In genomic region chr20:36969478-36970186, GRCh38 we compare ENCODE assay signal across 10 cellular contexts. TPM values are rescaled to one million over a fixed set of nuclear protein-coding genes. Genes with fewer than 3 reads are reported as not detected.
A peak's percentile ranks its signal among the peaks of the same experiment; 100 is the strongest.
DNase-seq lines count a peak whose midpoint lies in the region; ATAC-seq and TF ChIP-seq lines count a peak whose summit lies in the region.
"Had no signal": no experiment of that assay in that cellular context is flagged by ENCODE, and none has a peak within 500 bp of the region (broad histone marks: within the 10 kb centered on the region; RNA-seq: fewer than 3 reads in every experiment).

No MANE protein-coding gene starts in this region.

- H3K4me1 ChIP-seq in psoas muscle: no peaks in the 10 kb centered on the region

- H3K27ac Mint-ChIP-seq in CD14-positive monocyte: peak overlapping the region; percentile 48 to 89 (median 83)
- H3K27ac Mint-ChIP-seq in activated CD4-positive, alpha-beta T cell treated with anti-CD3 and anti-CD28 coated beads for 36 hours: peak overlapping the region; percentile 82
- H3K27ac Mint-ChIP-seq in activated naive CD4-positive, alpha-beta T cell treated with anti-CD3 and anti-CD28 coated beads, Interleukin-2, amount 50 U/mL, for 72 hours: peak overlapping the region; percentile 73 to 85
- H3K27ac Mint-ChIP-seq in naive thymus-derived CD8-positive, alpha-beta T cell: peak overlapping the region; percentile 93 to 99 (median 96)

- H3K36me3 Mint-ChIP-seq in CD14-positive monocyte: no peaks in the 10 kb centered on the region
- peaks cover 8% of the 10 kb centered on the region for H3K36me3 Mint-ChIP-seq in activated CD4-positive, alpha-beta T cell treated with anti-CD3 and anti-CD28 coated beads for 36 hours (ENCODE audit: low read depth)
- peaks cover 15% of the 10 kb centered on the region in 2 donors for H3K36me3 Mint-ChIP-seq in activated naive CD4-positive, alpha-beta T cell treated with anti-CD3 and anti-CD28 coated beads, Interleukin-2, amount 50 U/mL, for 72 hours
- H3K36me3 Mint-ChIP-seq in naive thymus-derived CD8-positive, alpha-beta T cell: peaks cover 0 to 5% (median 2%) of the 10 kb centered on the region in 3 donors

- no peak for TF ChIP-seq CTCF in CD14-positive monocyte (IDR thresholded peaks at IDR 0.05)
- no peak for TF ChIP-seq CTCF in psoas muscle (IDR thresholded peaks at IDR 0.05)

- no peaks in the 10 kb centered on the region for H3K27me3 ChIP-seq in psoas muscle (ENCODE audit: insufficient read depth in 3 of 3, low read length in 2 of 3)

- ATAC-seq in activated CD4-positive, alpha-beta T cell treated with anti-CD3 and anti-CD28 coated beads for 36 hours: peak; percentile 69
- ATAC-seq in activated naive CD4-positive, alpha-beta T cell treated with anti-CD3 and anti-CD28 coated beads, Interleukin-2, amount 50 U/mL, for 72 hours: peak; percentile 29 to 67
- peak; percentile 69 to 71 for ATAC-seq in naive thymus-derived CD8-positive, alpha-beta T cell
- ATAC-seq in psoas muscle (no peak), SK-N-SH treated with all-trans-retinoic acid at 6 μM for 48 hours (no peak)

- H3K4me3 Mint-ChIP-seq in CD14-positive monocyte: peak overlapping the region; percentile 59 to 82
- peak overlapping the region; percentile 35 for H3K4me3 Mint-ChIP-seq in activated CD4-positive, alpha-beta T cell treated with anti-CD3 and anti-CD28 coated beads for 36 hours
- H3K4me3 Mint-ChIP-seq in naive thymus-derived CD8-positive, alpha-beta T cell: peak overlapping the region; percentile 26 to 83 (median 72)

- H3K9me3 Mint-ChIP-seq in CD14-positive monocyte: peaks cover 0 to 3% (median 0%) of the 10 kb centered on the region in 7 donors
- H3K9me3 Mint-ChIP-seq in activated CD4-positive, alpha-beta T cell treated with anti-CD3 and anti-CD28 coated beads for 36 hours (ENCODE audit: low read depth): peaks cover 5% of the 10 kb centered on the region
- H3K9me3 Mint-ChIP-seq in activated naive CD4-positive, alpha-beta T cell treated with anti-CD3 and anti-CD28 coated beads, Interleukin-2, amount 50 U/mL, for 72 hours: peaks cover 7 to 8% of the 10 kb centered on the region in 2 donors
- H3K9me3 Mint-ChIP-seq in naive thymus-derived CD8-positive, alpha-beta T cell: peaks cover 0 to 2% (median 0%) of the 10 kb centered on the region in 9 donors
- H3K9me3 Mint-ChIP-seq: IgD-negative memory B cell had no signal

- no peaks in the 10 kb centered on the region for H3K9me3 ChIP-seq in psoas muscle

- H3K27me3 Mint-ChIP-seq in CD14-positive monocyte (ENCODE audit: low read depth in 3 of 3): peaks cover 0 to 3% (median 0%) of the 10 kb centered on the region in 3 donors
- H3K27me3 Mint-ChIP-seq in activated CD4-positive, alpha-beta T cell treated with anti-CD3 and anti-CD28 coated beads for 36 hours: no peaks in the 10 kb centered on the region
- H3K27me3 Mint-ChIP-seq in naive thymus-derived CD8-positive, alpha-beta T cell: no peaks in the 10 kb centered on the region
- H3K27me3 Mint-ChIP-seq: IgD-negative memory B cell had no signal

- no peak overlapping the region for H3K4me3 ChIP-seq in psoas muscle

- WGBS in psoas muscle, 3 donors: 73 to 83% (median 78%) methylated on average over 10 of the region's 10 CpGs

- no peak overlapping the region for H3K27ac ChIP-seq in psoas muscle

- DNase-seq in CD14-positive monocyte (ENCODE audit: low spot score) (no peak), GDM1 (lab: John Stamatoyannopoulos, UW) (no peak), psoas muscle (no peak), mucosa of gallbladder (ENCODE audit: low spot score) (no peak)
- peak; percentile 55 for DNase-seq in activated CD4-positive, alpha-beta T cell treated with anti-CD3 and anti-CD28 coated beads for 36 hours
- DNase-seq in activated naive CD4-positive, alpha-beta T cell treated with anti-CD3 and anti-CD28 coated beads, Interleukin-2, amount 50 U/mL, for 72 hours (ENCODE audit: low spot score in 2 of 2): no peak
- peak in 6 of 10 donors; percentile 22 to 69 (median 40) for DNase-seq in naive thymus-derived CD8-positive, alpha-beta T cell
- DNase-seq: AML-193 had no signal

- CTCF ChIA-PET in activated CD4-positive, alpha-beta T cell treated with anti-CD3 and anti-CD28 coated beads for 36 hours (lab: Charles Lee): interaction anchor here (0.5 to 1.2 kb wide), 5 partner anchors 11 to 1936 kb away, joined by 3 to 5 read pairs (median 3); no protein-coding TSS in a partner anchor

- POLR2A ChIA-PET in activated CD4-positive, alpha-beta T cell treated with anti-CD3 and anti-CD28 coated beads for 36 hours (lab: Charles Lee): interaction anchor here (0.6 to 0.9 kb wide), 3 partner anchors 12 to 103 kb away, joined by 3 read pairs; no protein-coding TSS in a partner anchor
- POLR2A ChIA-PET in naive thymus-derived CD8-positive, alpha-beta T cell (lab: Charles Lee): interaction anchor here (0.6 to 2.2 kb wide), 14 partner anchors 9 to 89 kb away, joined by 3 to 12 read pairs (median 4); no protein-coding TSS in a partner anchor

- H3K4me1 Mint-ChIP-seq in CD14-positive monocyte: peaks cover 35% of the 10 kb centered on the region
- peaks cover 56% of the 10 kb centered on the region for H3K4me1 Mint-ChIP-seq in activated CD4-positive, alpha-beta T cell treated with anti-CD3 and anti-CD28 coated beads for 36 hours
- H3K4me1 Mint-ChIP-seq in naive thymus-derived CD8-positive, alpha-beta T cell: peaks cover 35 to 77% (median 65%) of the 10 kb centered on the region in 4 donors

- intact Hi-C loops in CD14-positive monocyte (cut with micrococcal nuclease): no loop called here
- intact Hi-C loops in activated CD4-positive, alpha-beta T cell treated with anti-CD3 and anti-CD28 coated beads for 36 hours (cut with DNase I, micrococcal nuclease): loop anchor here in 1 of 2 experiments (5.0 kb wide), 1 partner anchor 48 kb away; no protein-coding TSS in a partner anchor
- intact Hi-C loops in psoas muscle (cut with DNase I): no loop called here

- H3K36me3 ChIP-seq in psoas muscle (ENCODE audit: insufficient read depth in 1 of 2, low read depth in 1 of 2): no peaks in the 10 kb centered on the region

TF ChIP-seq in SK-N-SH treated with all-trans-retinoic acid at 6 μM for 48 hours, 23 proteins besides CTCF, POLR2A, EP300 and RAD21 (continues in another document):
- TF ChIP-seq ESRRG (CRISPR knock-in tag; IDR thresholded peaks at IDR 0.05) (no peak), ZC3H10 (CRISPR knock-in tag; IDR thresholded peaks at IDR 0.05) (no peak), GLIS3 (CRISPR knock-in tag; IDR thresholded peaks at IDR 0.05) (no peak), ZNF8 (CRISPR knock-in tag; IDR thresholded peaks at IDR 0.05) (no peak), TSHZ2 (CRISPR knock-in tag; IDR thresholded peaks at IDR 0.05) (no peak), CSRNP3 (CRISPR knock-in tag; IDR thresholded peaks at IDR 0.05) (no peak), ZFP30 (CRISPR knock-in tag; IDR thresholded peaks at IDR 0.05) (no peak), CSDC2 (CRISPR knock-in tag; IDR thresholded peaks at IDR 0.05) (no peak), BACH2 (CRISPR knock-in tag; IDR thresholded peaks at IDR 0.05; ENCODE audit: borderline replicate concordance) (no peak)

RNA-seq across cellular contexts. Expression of gene SAMHD1, which starts 18.1 kb away (rescaled TPM):
- polyA plus RNA-seq in CD14-positive monocyte: 100 to 1,000 TPM; 590 to 796 TPM
- total RNA-seq in activated CD4-positive, alpha-beta T cell treated with anti-CD3 and anti-CD28 coated beads for 36 hours: 10 to 100 TPM; 35.6 to 36.9 TPM
- total RNA-seq in activated naive CD4-positive, alpha-beta T cell treated with anti-CD3 and anti-CD28 coated beads, Interleukin-2, amount 50 U/mL, for 72 hours: 10 to 100 TPM; 50.2 to 56.3 TPM
- 100 to 1,000 TPM; 204 to 220 TPM for total RNA-seq in naive thymus-derived CD8-positive, alpha-beta T cell
- 100 to 1,000 TPM; 212 to 247 (median 219) TPM for polyA plus RNA-seq in naive thymus-derived CD8-positive, alpha-beta T cell
- 10 to 100 TPM; 18.2 to 36.4 (median 27.2) TPM for total RNA-seq in psoas muscle
- polyA plus RNA-seq in psoas muscle: 10 to 100 TPM; 17.0 to 29.4 (median 20.3) TPM
- total RNA-seq in mucosa of gallbladder: 80.2 TPM

Comparison
In these comparisons a context has a peak if more than half of its experiments do, and no peak if none do; other contexts are left out.
1. DNase-seq: peak in activated CD4-positive, alpha-beta T cell treated with anti-CD3 and anti-CD28 coated beads for 36 hours (single experiment) and naive thymus-derived CD8-positive, alpha-beta T cell (6 of 10); none in CD14-positive monocyte (single experiment), activated naive CD4-positive, alpha-beta T cell treated with anti-CD3 and anti-CD28 coated beads, Interleukin-2, amount 50 U/mL, for 72 hours (0 of 2), GDM1 (single experiment), psoas muscle (0 of 2) and mucosa of gallbladder (single experiment).
2. ATAC-seq: peak in activated CD4-positive, alpha-beta T cell treated with anti-CD3 and anti-CD28 coated beads for 36 hours (single experiment), activated naive CD4-positive, alpha-beta T cell treated with anti-CD3 and anti-CD28 coated beads, Interleukin-2, amount 50 U/mL, for 72 hours (2 of 2) and naive thymus-derived CD8-positive, alpha-beta T cell (2 of 2); none in psoas muscle (0 of 4) and SK-N-SH treated with all-trans-retinoic acid at 6 μM for 48 hours (single experiment).
3. Peak in every context shown above with its lines, with median percentiles within 50 percentile points of each other: H3K27ac Mint-ChIP-seq and H3K4me3 Mint-ChIP-seq.